26 cellular contexts compared by ENCODE assay signal in the genomic region with DNA sequence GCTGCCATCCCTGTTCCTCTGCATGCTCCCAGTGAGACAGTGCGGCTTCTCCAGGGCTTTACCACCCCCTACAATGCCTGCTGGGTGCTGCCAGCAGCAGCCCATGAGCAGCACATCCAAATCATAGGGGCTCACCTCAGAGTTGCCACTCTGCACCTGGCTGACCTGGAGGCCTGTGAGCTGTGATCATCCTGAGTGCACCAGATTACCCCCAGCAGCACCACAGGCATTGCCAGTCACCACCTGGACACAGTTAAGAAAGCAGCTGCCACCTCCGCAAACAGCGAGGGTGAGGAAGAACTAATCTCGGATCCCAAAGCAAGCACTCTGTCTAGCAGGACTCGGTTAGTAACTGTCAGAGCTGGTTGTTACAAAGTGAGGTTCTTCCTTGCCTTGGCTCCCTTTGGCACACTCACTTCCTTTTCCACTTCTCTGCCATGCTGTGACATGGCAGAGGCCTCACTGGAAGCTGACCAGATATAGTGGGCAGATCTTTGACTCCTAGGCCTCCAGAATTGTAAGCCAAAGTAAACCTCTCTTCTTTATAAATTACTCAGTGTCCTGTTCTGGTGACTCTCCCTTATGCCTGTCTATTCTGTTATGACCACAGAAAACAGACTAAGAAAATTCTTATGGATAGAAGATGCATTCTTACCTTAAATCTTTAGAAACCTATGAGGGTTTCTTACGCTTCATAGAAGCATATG. TPM values are rescaled to one million over a fixed set of nuclear protein-coding genes. Genes with fewer than 3 reads are reported as not detected.
"Had no signal": no experiment of that assay in that cellular context is flagged by ENCODE, and none has a peak within 500 bp of the region (broad histone marks: within the 10 kb centered on the region; RNA-seq: fewer than 3 reads in every experiment).

No MANE protein-coding gene starts in this region.

- H3K36me3 ChIP-seq: Peyer's patch had no signal

- H3K27ac ChIP-seq: Peyer's patch, RWPE1 had no signal

- DNase-seq: activated CD4-positive, alpha-beta T cell treated with anti-CD3 and anti-CD28 coated beads for 36 hours; activated CD8-positive, alpha-beta memory T cell treated with anti-CD3 and anti-CD28 coated beads, Interleukin-2, amount 50 U/mL, for 4 hours; activated CD8-positive, alpha-beta T cell treated with anti-CD3 and anti-CD28 coated beads for 36 hours; activated gamma-delta T cell treated with Interleukin-2 at 50 U/mL for 16 hours; activated naive CD4-positive, alpha-beta T cell treated with anti-CD3 and anti-CD28 coated beads, Interleukin-2, amount 10 ng/mL, durations not matched to agents 7 days and 5 days; activated T-cell treated with anti-CD3 and anti-CD28 coated beads, Interleukin-2, amount 50 U/mL, for 72 hours; aorta; central memory CD4-positive, alpha-beta T cell; Kasumi-1; KBM-7; NCI-H1092; NCI-H1417; NCI-H1930; NCI-H2171 treated with DMSO at 0.1 percent for 48 hours; NCI-H226; NCI-H526; NCI-H774; NK-92 treated with Interleukin-12 subunit alpha and Interleukin-12 subunit beta, amount 100 ng/mL, for 24 hours; Peyer's patch; SHP77 treated with DMSO at 0.1 percent for 48 hours; T-helper 17 cell; T-helper 9 cell had no signal

- H3K4me1 ChIP-seq: Peyer's patch had no signal

- H3K27me3 Mint-ChIP-seq: activated CD4-positive, alpha-beta T cell treated with anti-CD3 and anti-CD28 coated beads for 36 hours; activated naive CD4-positive, alpha-beta T cell treated with anti-CD3 and anti-CD28 coated beads, Interleukin-2, amount 10 ng/mL, durations not matched to agents 7 days and 5 days had no signal

- H3K4me3 Mint-ChIP-seq: activated CD4-positive, alpha-beta T cell treated with anti-CD3 and anti-CD28 coated beads for 36 hours; activated CD8-positive, alpha-beta T cell treated with anti-CD3 and anti-CD28 coated beads for 36 hours; activated naive CD4-positive, alpha-beta T cell treated with anti-CD3 and anti-CD28 coated beads, Interleukin-2, amount 10 ng/mL, durations not matched to agents 7 days and 5 days; activated T-cell treated with anti-CD3 and anti-CD28 coated beads, Interleukin-2, amount 50 U/mL, for 72 hours; T-helper 17 cell had no signal

- H3K9me3 ChIP-seq: Peyer's patch had no signal

- H3K27me3 ChIP-seq: Peyer's patch had no signal

- H3K27ac Mint-ChIP-seq: activated CD4-positive, alpha-beta T cell treated with anti-CD3 and anti-CD28 coated beads for 36 hours; activated CD8-positive, alpha-beta T cell treated with anti-CD3 and anti-CD28 coated beads for 36 hours; activated naive CD4-positive, alpha-beta T cell treated with anti-CD3 and anti-CD28 coated beads, Interleukin-2, amount 10 ng/mL, durations not matched to agents 7 days and 5 days; activated T-cell treated with anti-CD3 and anti-CD28 coated beads, Interleukin-2, amount 50 U/mL, for 72 hours; activated T-helper 2 cell treated with anti-CD3 and anti-CD28 coated beads, Interferon-gamma antibody, Interleukin-2, Interleukin-4, amounts not matched to agents 10 μg/mL and 5 μg/mL and 100 μg/mL, durations not matched to agents 14 hours and 24 hours and 36 hours; T-helper 17 cell had no signal

- H3K9me3 Mint-ChIP-seq: activated CD8-positive, alpha-beta T cell treated with anti-CD3 and anti-CD28 coated beads for 36 hours; activated naive CD4-positive, alpha-beta T cell treated with anti-CD3 and anti-CD28 coated beads, Interleukin-2, amount 10 ng/mL, durations not matched to agents 7 days and 5 days; activated T-helper 2 cell treated with anti-CD3 and anti-CD28 coated beads, Interferon-gamma antibody, Interleukin-2, Interleukin-4, amounts not matched to agents 10 μg/mL and 5 μg/mL and 100 μg/mL, durations not matched to agents 14 hours and 24 hours and 36 hours had no signal

- H3K36me3 Mint-ChIP-seq: activated naive CD4-positive, alpha-beta T cell treated with anti-CD3 and anti-CD28 coated beads, Interleukin-2, amount 10 ng/mL, durations not matched to agents 7 days and 5 days had no signal

- ATAC-seq: activated CD4-positive, alpha-beta T cell treated with anti-CD3 and anti-CD28 coated beads for 36 hours; activated CD8-positive, alpha-beta T cell treated with anti-CD3 and anti-CD28 coated beads for 36 hours; activated T-cell treated with anti-CD3 and anti-CD28 coated beads, Interleukin-2, amount 50 U/mL, for 72 hours; T-helper 17 cell had no signal

- H3K4me1 Mint-ChIP-seq: activated CD4-positive, alpha-beta T cell treated with anti-CD3 and anti-CD28 coated beads for 36 hours; activated naive CD4-positive, alpha-beta T cell treated with anti-CD3 and anti-CD28 coated beads, Interleukin-2, amount 10 ng/mL, durations not matched to agents 7 days and 5 days; T-helper 17 cell had no signal

- H3K4me3 ChIP-seq: Peyer's patch had no signal

RNA-seq across cellular contexts. Expression of gene LRIT3, which starts 25.2 kb away (rescaled TPM):
- total RNA-seq: NCI-H460, SK-MEL-5 had no signal

RNA-seq across cellular contexts. Expression of gene EGF, which starts 39.6 kb away (rescaled TPM):
- total RNA-seq: activated CD8-positive, alpha-beta T cell treated with anti-CD3 and anti-CD28 coated beads for 36 hours; activated T-cell treated with anti-CD3 and anti-CD28 coated beads, Interleukin-2, amount 50 U/mL, for 72 hours; activated T-helper 2 cell treated with anti-CD3 and anti-CD28 coated beads, Interferon-gamma antibody, Interleukin-2, Interleukin-4, amounts not matched to agents 10 μg/mL and 5 μg/mL and 100 μg/mL, durations not matched to agents 14 hours and 24 hours and 36 hours had no signal

RNA-seq across cellular contexts. Expression of gene RRH, which starts 45.3 kb away (rescaled TPM):
- total RNA-seq: activated CD8-positive, alpha-beta T cell treated with anti-CD3 and anti-CD28 coated beads for 36 hours; NCI-H460; Peyer's patch; SK-MEL-5; T-helper 17 cell had no signal
- polyA plus RNA-seq: aorta had no signal
